Comparison of ENCODE assay signal across 20 cellular contexts in genomic region chr14:56413721-56414120, GRCh38.
"Had no signal": no experiment of that assay in that cellular context is flagged by ENCODE, and none has a peak within 500 bp of the region (broad histone marks: within the 10 kb centered on the region; RNA-seq: fewer than 3 reads in every experiment).

No MANE protein-coding gene starts in this region.

- H3K4me3 ChIP-seq: esophagus squamous epithelium, gastroesophageal sphincter, hepatocyte, lung, right atrium auricular region, sigmoid colon, skin epidermis, stomach, thoracic aorta, transverse colon had no signal

- H3K4me2 ChIP-seq: hepatocyte had no signal

- H3K4me3 Mint-ChIP-seq: nephron had no signal

- H3K9me3 ChIP-seq: esophagus squamous epithelium, gastroesophageal sphincter, neutrophil, right atrium auricular region, sigmoid colon, stomach, thoracic aorta, transverse colon had no signal

- H3K27ac ChIP-seq: esophagus squamous epithelium, gastroesophageal sphincter, hepatocyte, neutrophil, right atrium auricular region, sigmoid colon, skin epidermis, stomach, thoracic aorta, transverse colon had no signal

- DNase-seq: esophagus squamous epithelium; left colon; left ventricle myocardium superior; mesendoderm; naive B cell; posterior cingulate gyrus; sigmoid colon; stimulated activated CD4-positive, alpha-beta T cell treated with anti-CD3 and anti-CD28 coated beads, Interleukin-2, amount 100 ng/mL, for 24 hours; stimulated activated CD4-positive, alpha-beta T cell treated with anti-CD3 and anti-CD28 coated beads, Interleukin-4, amount 100 ng/mL, for 4 hours; stimulated activated naive CD4-positive, alpha-beta T cell; stomach; transverse colon had no signal

- ATAC-seq: gastroesophageal sphincter, left colon, left ventricle myocardium superior had no signal

- H3K79me2 ChIP-seq: hepatocyte had no signal

- H2AFZ ChIP-seq: hepatocyte had no signal

- H3K27me3 ChIP-seq: gastroesophageal sphincter, right atrium auricular region, sigmoid colon, stomach, transverse colon had no signal

- H3K27ac Mint-ChIP-seq: nephron had no signal

- H3K4me1 ChIP-seq: right atrium auricular region, transverse colon had no signal

- H3K36me3 ChIP-seq: esophagus squamous epithelium, gastroesophageal sphincter, neutrophil, right atrium auricular region, sigmoid colon, stomach, thoracic aorta, transverse colon had no signal
